Comparison of ENCODE assay signal across 7 cellular contexts in genomic region chr5:5394378-5394986, GRCh38. TPM values are rescaled to one million over a fixed set of nuclear protein-coding genes. Genes with fewer than 3 reads are reported as not detected.
DNase-seq lines count a peak whose midpoint lies in the region; ATAC-seq and TF ChIP-seq lines count a peak whose summit lies in the region.
"Not testable (repeated sequence)": the region's sequence is repeated elsewhere in the genome, so short reads cannot be mapped to it uniquely, and the experiment has no call there.

No MANE protein-coding gene starts in this region.

- H4K20me1 ChIP-seq in PC-3 (ENCODE audit: low read length); fibroblast of lung (ENCODE audit: control insufficient read depth, extremely low read depth, insufficient read depth, low read length): not testable (repeated sequence)

- TF ChIP-seq CTCF in PC-3 (conservative IDR thresholded peaks at IDR 0.05; ENCODE audit: low read depth, low read length) (peak; percentile 68), fibroblast of lung (conservative IDR thresholded peaks at IDR 0.05 in 1 of 2, IDR thresholded peaks at IDR 0.05 in 1 of 2; ENCODE audit: low read depth in 1 of 2, low read length in 2 of 2) (peak; percentile 31 to 52)

- peak; percentile 82 for DNase-seq in ELF-1 (ENCODE audit: low read depth, low spot score)
- DNase-seq in MG63, result peak; percentile 67
- DNase-seq in PC-3, result peak; percentile 80
- DNase-seq in amniotic epithelial cell (ENCODE audit: low read depth), result peak; percentile 60
- peak; percentile 51 to 52 for DNase-seq in fibroblast of lung (ENCODE audit: low read depth in 2 of 2)
- peak; percentile 19 for DNase-seq in kidney glomerular epithelial cell (lab: John Stamatoyannopoulos, UW)
- DNase-seq in posterior vena cava (ENCODE audit: low spot score), result peak; percentile 85

- H3K4me1 ChIP-seq in PC-3 (ENCODE audit: insufficient read depth, low read length); fibroblast of lung (ENCODE audit: control insufficient read depth, extremely low read depth, insufficient read depth, low read length): not testable (repeated sequence)

- H3K36me3 ChIP-seq in MG63; PC-3 (ENCODE audit: low read depth, low read length); fibroblast of lung (ENCODE audit: control insufficient read depth, insufficient read depth, low read length): not testable (repeated sequence)

- not testable (repeated sequence) for H3K9me3 ChIP-seq in MG63; PC-3 (ENCODE audit: low read length); fibroblast of lung (ENCODE audit: control insufficient read depth, insufficient read depth, low read depth, low read length)

- H3F3A ChIP-seq in PC-3 (ENCODE audit: low read length, unreplicated experiment), result not testable (repeated sequence)

- POLR2A ChIA-PET in PC-3 (lab: Charles Lee; ENCODE audit: unreplicated experiment), result not testable (repeated sequence)

- H3K4me3 ChIP-seq in MG63; PC-3 (ENCODE audit: low read length); fibroblast of lung (replicated peaks in 1 of 4; ENCODE audit: control extremely low read depth in 1 of 4, insufficient read depth in 1 of 4, low read depth in 3 of 4, low read length in 4 of 4): not testable (repeated sequence)

- intact Hi-C loops in PC-3 (cut with micrococcal nuclease), result loop anchor here (1.0 kb wide), 1 partner anchor 253 kb away; no protein-coding TSS in a partner anchor
- intact Hi-C loops in posterior vena cava (cut with DNase I), result not testable (repeated sequence)

- BruUV-seq in PC-3 (replicated peaks; lab: Mats Ljungman, UMichigan), result not testable (repeated sequence)

- H3K79me2 ChIP-seq in PC-3 (ENCODE audit: low read length); fibroblast of lung (ENCODE audit: control insufficient read depth, insufficient read depth, low read length): not testable (repeated sequence)

- not testable (repeated sequence) for H2AFZ ChIP-seq in PC-3 (ENCODE audit: low read length); fibroblast of lung (ENCODE audit: low read length)

- ATAC-seq in PC-3, result peak; percentile 90

- not testable (repeated sequence) for H3K4me2 ChIP-seq in PC-3 (ENCODE audit: low read length); fibroblast of lung (ENCODE audit: extremely low read depth, insufficient read depth, low read length)

- not testable (repeated sequence) for H3K27me3 ChIP-seq in MG63; PC-3 (ENCODE audit: low read length); fibroblast of lung (ENCODE audit: control insufficient read depth, insufficient read depth, low read length)

- H3K9me2 ChIP-seq in PC-3 (replicated peaks; ENCODE audit: low read length), result not testable (repeated sequence)

- not testable (repeated sequence) for H3K27ac ChIP-seq in PC-3 (ENCODE audit: low read length); fibroblast of lung (ENCODE audit: insufficient read depth, low read length)

- not testable (repeated sequence) for H3K9ac ChIP-seq in PC-3 (ENCODE audit: low read length); fibroblast of lung (ENCODE audit: insufficient read depth, low read length)

- CTCF ChIA-PET in PC-3 (lab: Charles Lee), result not testable (repeated sequence)

RNA-seq across cellular contexts. Expression of gene ICE1, which starts 28.0 kb away (rescaled TPM):
- 18.4 and 31.7 TPM in 2 replicates for total RNA-seq in MG63 (2014; rRNA removed; shearing (Covaris generic); ENCODE audit: low replicate concordance)
- 21.9 and 23.8 TPM in 2 replicates for total RNA-seq in PC-3 (2014; rRNA removed)
- 24.4 and 24.9 TPM in 2 replicates for total RNA-seq in fibroblast of lung
- 16.1 and 17.6 TPM in 2 replicates for polyA plus RNA-seq in fibroblast of lung
- polyA plus RNA-seq in fibroblast of lung (2012), result 10.3 and 11.8 TPM in 2 replicates
- polyA minus RNA-seq in fibroblast of lung (ENCODE audit: low replicate concordance), result 10.3 and 11.4 TPM in 2 replicates
- 10 to 100 TPM; 29.9 to 30.4 TPM for total RNA-seq in posterior vena cava

Comparison
In these comparisons a context has a peak if more than half of its experiments do, and no peak if none do; other contexts are left out.
1. DNase-seq: peak in every context shown above with its lines; median percentile 85 in posterior vena cava; 82 in ELF-1; 80 in PC-3; 67 in MG63; 60 in amniotic epithelial cell; 52 in fibroblast of lung; 19 in kidney glomerular epithelial cell.